29 cellular contexts compared by ENCODE assay signal in the genomic region with DNA sequence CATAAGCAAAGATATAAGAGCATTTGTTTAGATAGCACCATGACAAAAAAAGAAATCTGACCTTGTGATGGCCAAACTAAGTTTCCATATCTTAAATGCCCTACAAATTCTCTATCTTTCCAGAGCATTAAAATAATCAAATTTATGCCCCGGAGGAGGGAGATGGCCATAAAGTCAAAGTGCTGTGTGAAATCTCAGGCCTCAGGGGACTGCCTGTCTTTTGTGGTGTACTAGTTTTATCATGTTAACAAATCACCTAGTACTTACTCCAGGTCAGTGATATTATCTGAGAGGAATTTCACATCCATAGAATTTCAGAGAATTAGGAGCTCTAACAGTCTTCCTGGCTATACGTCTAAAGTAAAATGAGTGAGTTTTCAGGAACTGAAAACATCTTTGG.
"Had no signal": no experiment of that assay in that cellular context is flagged by ENCODE, and none has a peak within 500 bp of the region (broad histone marks: within the 10 kb centered on the region; RNA-seq: fewer than 3 reads in every experiment).

No MANE protein-coding gene starts in this region.

- DNase-seq: stimulated activated CD4-positive, alpha-beta T cell treated with anti-CD3 and anti-CD28 coated beads, Interleukin-2, amount 100 ng/mL, for 48 hours; stimulated activated CD4-positive, alpha-beta T cell treated with anti-CD3 and anti-CD28 coated beads, Interleukin-4, amount 100 ng/mL, for 1 hour; stimulated activated CD4-positive, alpha-beta T cell treated with anti-CD3 and anti-CD28 coated beads, Interleukin-4, amount 100 ng/mL, for 24 hours; stimulated activated CD4-positive, alpha-beta T cell treated with anti-CD3 and anti-CD28 coated beads, Interleukin-4, amount 100 ng/mL, for 4 hours; stimulated activated CD8-positive, alpha-beta memory T cell treated with anti-CD3 and anti-CD28 coated beads, Interleukin-4, amount 100 ng/mL, for 48 hours; stimulated activated naive B cell treated with anti-CD40 and anti-IgM and Interleukin-4, amounts not matched to agents 10 μg/mL and 1 μg/mL and 100 μg/mL, for 72 hours; stimulated activated naive CD4-positive, alpha-beta T cell; stimulated activated naive CD4-positive, alpha-beta T cell treated with Interleukin-2 at 50 U/mL for 16 hours; stimulated activated naive CD8-positive, alpha-beta T cell treated with anti-CD3 and anti-CD28 coated beads, Interleukin-15, amount 100 ng/mL, for 72 hours; stimulated activated naive CD8-positive, alpha-beta T cell treated with anti-CD3 and anti-CD28 coated beads, Interleukin-15, Interleukin-2, amounts not matched to agents 100 U/mL and 50 U/mL, for 24 hours; stomach; substantia nigra; testis; thyroid gland; tibial artery; transverse colon; trophoblast cell; upper lobe of left lung; upper lobe of right lung; uterus had no signal

- H3K27ac ChIP-seq: stomach, suprapubic skin, testis, thoracic aorta, thyroid gland, tibial artery, tibial nerve, transverse colon, upper lobe of left lung, upper lobe of right lung, uterus, vagina had no signal

- H3K9me3 Mint-ChIP-seq: type B pancreatic cell had no signal

- ATAC-seq: stimulated activated effector memory CD8-positive, alpha-beta T cell treated with anti-CD3 and anti-CD28 coated beads, Interleukin-12 subunit alpha, Interleukin-12 subunit beta, amount 100 ng/mL, for 72 hours; stimulated activated memory B cell treated with anti-CD40 and anti-IgM and Interleukin-4, amounts not matched to agents 10 μg/mL and 1 μg/mL and 100 μg/mL, for 72 hours; stimulated activated naive B cell treated with anti-CD40 and anti-IgM and Interleukin-4, amounts not matched to agents 10 μg/mL and 1 μg/mL and 100 μg/mL, for 72 hours; stimulated activated naive CD8-positive, alpha-beta T cell treated with anti-CD3 and anti-CD28 coated beads, Interleukin-15, amount 100 ng/mL, for 72 hours; stimulated activated naive CD8-positive, alpha-beta T cell treated with anti-CD3 and anti-CD28 coated beads, Interleukin-15, Interleukin-2, amounts not matched to agents 100 U/mL and 50 U/mL, for 24 hours; upper lobe of right lung had no signal

- H3K36me3 ChIP-seq: stomach, suprapubic skin, thoracic aorta, thyroid gland, tibial artery, tibial nerve, transverse colon, upper lobe of left lung, upper lobe of right lung, uterus, vagina had no signal

- H3K4me3 ChIP-seq: stomach, suprapubic skin, testis, thoracic aorta, thyroid gland, tibial artery, tibial nerve, transverse colon, upper lobe of left lung, upper lobe of right lung, uterus, vagina had no signal

- H3K36me3 Mint-ChIP-seq: stimulated activated effector memory CD8-positive, alpha-beta T cell treated with anti-CD3 and anti-CD28 coated beads, Interleukin-12 subunit alpha, Interleukin-12 subunit beta, amount 100 ng/mL, for 72 hours; stimulated activated memory B cell treated with anti-CD40 and anti-IgM and Interleukin-4, amounts not matched to agents 10 μg/mL and 1 μg/mL and 100 μg/mL, for 72 hours; stimulated activated naive B cell treated with anti-CD40 and anti-IgM and Interleukin-4, amounts not matched to agents 10 μg/mL and 1 μg/mL and 100 μg/mL, for 72 hours; type B pancreatic cell had no signal

- H3K27me3 ChIP-seq: stomach, suprapubic skin, testis, thyroid gland, tibial artery, tibial nerve, transverse colon, upper lobe of left lung, upper lobe of right lung, uterus, vagina had no signal

- FAIRE-seq: urothelium cell line had no signal

- H3K4me1 ChIP-seq: stomach, suprapubic skin, testis, thyroid gland, tibial artery, tibial nerve, transverse colon, upper lobe of left lung, upper lobe of right lung, uterus, vagina had no signal

- H3K4me1 Mint-ChIP-seq: stimulated activated effector memory CD8-positive, alpha-beta T cell treated with anti-CD3 and anti-CD28 coated beads, Interleukin-12 subunit alpha, Interleukin-12 subunit beta, amount 100 ng/mL, for 72 hours; stimulated activated memory B cell treated with anti-CD40 and anti-IgM and Interleukin-4, amounts not matched to agents 10 μg/mL and 1 μg/mL and 100 μg/mL, for 72 hours; stimulated activated naive B cell treated with anti-CD40 and anti-IgM and Interleukin-4, amounts not matched to agents 10 μg/mL and 1 μg/mL and 100 μg/mL, for 72 hours; stimulated activated naive CD8-positive, alpha-beta T cell treated with anti-CD3 and anti-CD28 coated beads, Interleukin-15, amount 100 ng/mL, for 72 hours had no signal

- H3K27ac Mint-ChIP-seq: stimulated activated effector memory CD8-positive, alpha-beta T cell treated with anti-CD3 and anti-CD28 coated beads, Interleukin-12 subunit alpha, Interleukin-12 subunit beta, amount 100 ng/mL, for 72 hours; stimulated activated memory B cell treated with anti-CD40 and anti-IgM and Interleukin-4, amounts not matched to agents 10 μg/mL and 1 μg/mL and 100 μg/mL, for 72 hours; stimulated activated naive B cell treated with anti-CD40 and anti-IgM and Interleukin-4, amounts not matched to agents 10 μg/mL and 1 μg/mL and 100 μg/mL, for 72 hours; stimulated activated naive CD8-positive, alpha-beta T cell treated with anti-CD3 and anti-CD28 coated beads, Interleukin-15, amount 100 ng/mL, for 72 hours; stimulated activated naive CD8-positive, alpha-beta T cell treated with anti-CD3 and anti-CD28 coated beads, Interleukin-15, Interleukin-2, amounts not matched to agents 100 ng/mL and 50 ng/mL, for 24 hours; type B pancreatic cell had no signal

- H3K9me3 ChIP-seq: stomach, suprapubic skin, testis, thoracic aorta, thyroid gland, tibial artery, tibial nerve, transverse colon, upper lobe of left lung, upper lobe of right lung, uterus, vagina had no signal

- H3K4me3 Mint-ChIP-seq: stimulated activated effector memory CD8-positive, alpha-beta T cell treated with anti-CD3 and anti-CD28 coated beads, Interleukin-12 subunit alpha, Interleukin-12 subunit beta, amount 100 ng/mL, for 72 hours; stimulated activated memory B cell treated with anti-CD40 and anti-IgM and Interleukin-4, amounts not matched to agents 10 μg/mL and 1 μg/mL and 100 μg/mL, for 72 hours; stimulated activated naive B cell treated with anti-CD40 and anti-IgM and Interleukin-4, amounts not matched to agents 10 μg/mL and 1 μg/mL and 100 μg/mL, for 72 hours; stimulated activated naive CD8-positive, alpha-beta T cell treated with anti-CD3 and anti-CD28 coated beads, Interleukin-15, amount 100 ng/mL, for 72 hours; stimulated activated naive CD8-positive, alpha-beta T cell treated with anti-CD3 and anti-CD28 coated beads, Interleukin-15, Interleukin-2, amounts not matched to agents 100 ng/mL and 50 ng/mL, for 24 hours; type B pancreatic cell had no signal

- H3K27me3 Mint-ChIP-seq: stimulated activated memory B cell treated with anti-CD40 and anti-IgM and Interleukin-4, amounts not matched to agents 10 μg/mL and 1 μg/mL and 100 μg/mL, for 72 hours; stimulated activated naive B cell treated with anti-CD40 and anti-IgM and Interleukin-4, amounts not matched to agents 10 μg/mL and 1 μg/mL and 100 μg/mL, for 72 hours; stimulated activated naive CD8-positive, alpha-beta T cell treated with anti-CD3 and anti-CD28 coated beads, Interleukin-15, amount 100 ng/mL, for 72 hours; stimulated activated naive CD8-positive, alpha-beta T cell treated with anti-CD3 and anti-CD28 coated beads, Interleukin-15, Interleukin-2, amounts not matched to agents 100 ng/mL and 50 ng/mL, for 24 hours had no signal
